Comparison of ENCODE assay signal across 2 cellular contexts in the genomic region with DNA sequence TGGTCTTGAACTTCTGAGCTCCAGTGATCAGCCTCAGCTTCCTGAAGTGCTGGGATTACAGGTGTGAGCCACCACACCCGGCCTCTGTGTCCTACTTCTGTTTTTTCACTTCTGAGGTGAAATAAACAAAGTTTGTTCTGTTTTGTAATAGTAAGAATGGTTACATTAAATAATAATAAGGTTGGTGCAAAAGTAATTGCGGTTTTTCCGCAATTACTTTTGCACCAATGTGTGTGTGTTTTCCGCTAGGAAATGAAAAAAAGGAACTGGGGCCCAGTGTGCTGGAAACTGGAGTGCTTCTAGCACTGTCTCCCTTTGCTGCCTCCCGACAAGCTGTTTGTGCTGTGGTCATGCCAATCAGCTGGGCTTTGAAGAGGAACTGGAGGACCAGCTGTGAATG.
TF ChIP-seq lines count a peak whose summit lies in the region.

No MANE protein-coding gene starts in this region.

TF ChIP-seq in HepG2, 621 proteins besides CTCF, POLR2A, EP300 and RAD21:
- TF ChIP-seq, protein P1, sequence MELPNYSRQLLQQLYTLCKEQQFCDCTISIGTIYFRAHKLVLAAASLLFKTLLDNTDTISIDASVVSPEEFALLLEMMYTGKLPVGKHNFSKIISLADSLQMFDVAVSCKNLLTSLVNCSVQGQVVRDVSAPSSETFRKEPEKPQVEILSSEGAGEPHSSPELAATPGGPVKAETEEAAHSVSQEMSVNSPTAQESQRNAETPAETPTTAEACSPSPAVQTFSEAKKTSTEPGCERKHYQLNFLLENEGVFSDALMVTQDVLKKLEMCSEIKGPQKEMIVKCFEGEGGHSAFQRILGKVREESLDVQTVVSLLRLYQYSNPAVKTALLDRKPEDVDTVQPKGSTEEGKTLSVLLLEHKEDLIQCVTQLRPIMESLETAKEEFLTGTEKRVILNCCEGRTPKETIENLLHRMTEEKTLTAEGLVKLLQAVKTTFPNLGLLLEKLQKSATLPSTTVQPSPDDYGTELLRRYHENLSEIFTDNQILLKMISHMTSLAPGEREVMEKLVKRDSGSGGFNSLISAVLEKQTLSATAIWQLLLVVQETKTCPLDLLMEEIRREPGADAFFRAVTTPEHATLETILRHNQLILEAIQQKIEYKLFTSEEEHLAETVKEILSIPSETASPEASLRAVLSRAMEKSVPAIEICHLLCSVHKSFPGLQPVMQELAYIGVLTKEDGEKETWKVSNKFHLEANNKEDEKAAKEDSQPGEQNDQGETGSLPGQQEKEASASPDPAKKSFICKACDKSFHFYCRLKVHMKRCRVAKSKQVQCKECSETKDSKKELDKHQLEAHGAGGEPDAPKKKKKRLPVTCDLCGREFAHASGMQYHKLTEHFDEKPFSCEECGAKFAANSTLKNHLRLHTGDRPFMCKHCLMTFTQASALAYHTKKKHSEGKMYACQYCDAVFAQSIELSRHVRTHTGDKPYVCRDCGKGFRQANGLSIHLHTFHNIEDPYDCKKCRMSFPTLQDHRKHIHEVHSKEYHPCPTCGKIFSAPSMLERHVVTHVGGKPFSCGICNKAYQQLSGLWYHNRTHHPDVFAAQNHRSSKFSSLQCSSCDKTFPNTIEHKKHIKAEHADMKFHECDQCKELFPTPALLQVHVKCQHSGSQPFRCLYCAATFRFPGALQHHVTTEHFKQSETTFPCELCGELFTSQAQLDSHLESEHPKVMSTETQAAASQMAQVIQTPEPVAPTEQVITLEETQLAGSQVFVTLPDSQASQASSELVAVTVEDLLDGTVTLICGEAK (IDR thresholded peaks at IDR 0.05): peak; percentile 85
- TF ChIP-seq, protein P1 (CRISPR knock-in tag; IDR thresholded peaks at IDR 0.05): no peak
- no peak for TF ChIP-seq MEIS1 (CRISPR knock-in tag; IDR thresholded peaks at IDR 0.05; ENCODE audit: borderline replicate concordance)

TF ChIP-seq in K562, 482 proteins besides CTCF, POLR2A, EP300 and RAD21:
- TF ChIP-seq, protein P1 (IDR thresholded peaks at IDR 0.05): peak; percentile 65
- TF ChIP-seq, protein P1 (CRISPR knock-in tag; IDR thresholded peaks at IDR 0.05): no peak
- TF ChIP-seq SNRNP70 (optimal IDR thresholded peaks at IDR 0.05; ENCODE audit: low read depth, low read length): no peak
